In genomic region chr22:46278656-46279645, GRCh38 we compare ENCODE assay signal across 22 cellular contexts. TPM values are rescaled to one million over a fixed set of nuclear protein-coding genes. Genes with fewer than 3 reads are reported as not detected.
DNase-seq lines count a peak whose midpoint lies in the region; ATAC-seq and TF ChIP-seq lines count a peak whose summit lies in the region.
"Had no signal": no experiment of that assay in that cellular context is flagged by ENCODE, and none has a peak within 500 bp of the region (broad histone marks: within the 10 kb centered on the region; RNA-seq: fewer than 3 reads in every experiment).

No MANE protein-coding gene starts in this region.

- H3K14ac ChIP-seq in mesenchymal stem cell (ENCODE audit: low read length in 2 of 2), result no peak overlapping the region

- intact Hi-C loops in psoas muscle (cut with DNase I), result no loop called here

- peak overlapping the region in 2 of 3 donors; percentile 53 to 59 for H3K27ac Mint-ChIP-seq in IgD-negative memory B cell
- peak overlapping the region; percentile 22 for H3K27ac Mint-ChIP-seq in central memory CD8-positive, alpha-beta T cell (ENCODE audit: low read depth)
- H3K27ac Mint-ChIP-seq: CD4-positive, CD25-positive, alpha-beta regulatory T cell had no signal

- no peak overlapping the region for H2BK12ac ChIP-seq in mesenchymal stem cell (ENCODE audit: low read length in 2 of 2)

- no peak overlapping the region for H2BK15ac ChIP-seq in mesenchymal stem cell (ENCODE audit: low read depth, poor library complexity, severe bottlenecking)

- peak overlapping the region; percentile 21 for H4K91ac ChIP-seq in mesenchymal stem cell (ENCODE audit: low read length)

- H3K36me3 ChIP-seq in mesenchymal stem cell (ENCODE audit: control insufficient read depth in 1 of 2, insufficient read depth in 2 of 2, low read depth in 1 of 2, low read length in 2 of 2) (peaks cover 79 to 92% of the 10 kb centered on the region in 2 experiments), psoas muscle (ENCODE audit: insufficient read depth in 1 of 2, low read depth in 1 of 2) (peaks cover 3 to 91% of the 10 kb centered on the region in 2 donors)

- peaks cover 13% of the 10 kb centered on the region for H3K79me1 ChIP-seq in mesenchymal stem cell (replicated peaks; ENCODE audit: low read length, poor library complexity, severe bottlenecking)

- H3K9me3 ChIP-seq in mesenchymal stem cell (ENCODE audit: control insufficient read depth, low read length) (no peaks in the 10 kb centered on the region), psoas muscle (no peaks in the 10 kb centered on the region)
- H3K9me3 ChIP-seq: MG63, Peyer's patch had no signal

- H3K27ac ChIP-seq in mesenchymal stem cell (ENCODE audit: low read length, poor library complexity, severe bottlenecking), result no peak overlapping the region
- H3K27ac ChIP-seq in psoas muscle, result peak overlapping the region; percentile 83
- H3K27ac ChIP-seq: BLaER1 had no signal

- H2AK5ac ChIP-seq in mesenchymal stem cell (ENCODE audit: low read length, severe bottlenecking), result no peak overlapping the region

- no peak overlapping the region for H3K9ac ChIP-seq in mesenchymal stem cell (ENCODE audit: low read length)
- H3K9ac ChIP-seq: BLaER1 had no signal

- no peaks in the 10 kb centered on the region for H3K27me3 ChIP-seq in mesenchymal stem cell (ENCODE audit: control insufficient read depth in 1 of 2, insufficient read depth in 1 of 2, low read length in 2 of 2)
- no peaks in the 10 kb centered on the region for H3K27me3 ChIP-seq in psoas muscle (ENCODE audit: insufficient read depth in 3 of 3, low read length in 2 of 3)
- H3K27me3 ChIP-seq: BLaER1, MG63, Peyer's patch had no signal

- no peak overlapping the region for H4K8ac ChIP-seq in mesenchymal stem cell (ENCODE audit: low read length)

- H3K4me3 ChIP-seq in mesenchymal stem cell (ENCODE audit: insufficient read depth in 1 of 2, low read depth in 1 of 2, low read length in 2 of 2) (no peak overlapping the region), psoas muscle (no peak overlapping the region)
- H3K4me3 ChIP-seq: BLaER1, MG63, Peyer's patch had no signal

- H3K18ac ChIP-seq in mesenchymal stem cell (ENCODE audit: low read depth in 1 of 2, low read length in 2 of 2), result no peak overlapping the region

- H3K36me3 Mint-ChIP-seq in IgD-negative memory B cell, result peaks cover 17% of the 10 kb centered on the region
- peaks cover 28% of the 10 kb centered on the region for H3K36me3 Mint-ChIP-seq in central memory CD8-positive, alpha-beta T cell (ENCODE audit: insufficient read depth)

- no peak overlapping the region for H2AFZ ChIP-seq in mesenchymal stem cell (ENCODE audit: low read depth, low read length)

- peaks cover 11 to 20% (median 11%) of the 10 kb centered on the region in 3 donors for H3K4me1 Mint-ChIP-seq in IgD-negative memory B cell
- peaks cover 63% of the 10 kb centered on the region for H3K4me1 Mint-ChIP-seq in central memory CD8-positive, alpha-beta T cell

- WGBS in mesenchymal stem cell, result 95% methylated on average over 20 of the region's 22 CpGs
- 88 to 94% (median 90%) methylated on average over 22 of the region's 22 CpGs for WGBS in psoas muscle, 3 donors

- peak overlapping the region in 2 of 4 donors; percentile 54 to 68 for H3K4me3 Mint-ChIP-seq in IgD-negative memory B cell
- no peak overlapping the region for H3K4me3 Mint-ChIP-seq in central memory CD8-positive, alpha-beta T cell
- H3K4me3 Mint-ChIP-seq: CD4-positive, CD25-positive, alpha-beta regulatory T cell had no signal

- no peak overlapping the region for H3K23ac ChIP-seq in mesenchymal stem cell (ENCODE audit: low read length in 2 of 2)

- no peak overlapping the region for H2BK5ac ChIP-seq in mesenchymal stem cell (ENCODE audit: low read depth, low read length, poor library complexity, severe bottlenecking)

- H3K27me3 Mint-ChIP-seq in IgD-negative memory B cell, result no peaks in the 10 kb centered on the region
- H3K27me3 Mint-ChIP-seq in central memory CD8-positive, alpha-beta T cell, result no peaks in the 10 kb centered on the region
- H3K27me3 Mint-ChIP-seq: CD4-positive, CD25-positive, alpha-beta regulatory T cell had no signal

- no peak for DNase-seq in central memory CD8-positive, alpha-beta T cell (ENCODE audit: low spot score in 2 of 2)
- no peak for DNase-seq in mesenchymal stem cell
- peak in 1 of 2 donors; percentile 36 for DNase-seq in psoas muscle
- DNase-seq in NCI-H2029 treated with DMSO at 0.1 percent for 48 hours (lab: John Stamatoyannopoulos, UW), result no peak
- no peak for DNase-seq in superior temporal gyrus (ENCODE audit: extremely low spot score)
- DNase-seq: CD4-positive, CD25-positive, alpha-beta regulatory T cell; DMS153; DND-41; KG1; MG63; NCI-H1105 treated with DMSO at 0.1 percent for 48 hours; NCI-H2081; NCI-H2227 treated with DMSO at 0.1 percent for 48 hours; NCI-H526 treated with DMSO at 0.1 percent for 48 hours; OCI-M1; SHP77 treated with DMSO at 0.1 percent for 48 hours had no signal

- ATAC-seq in central memory CD8-positive, alpha-beta T cell (replicated peaks; ENCODE audit: extremely low read depth, poor library complexity, severe bottlenecking), result no peak
- ATAC-seq in psoas muscle, result no peak
- no peak for ATAC-seq in HG02885 (IDR thresholded peaks at IDR 0.05; ENCODE audit: poor library complexity, unreplicated experiment)

- no peak overlapping the region for H3K4me2 ChIP-seq in mesenchymal stem cell (ENCODE audit: low read length, poor library complexity, severe bottlenecking)
- H3K4me2 ChIP-seq: BLaER1 had no signal

- H3K4ac ChIP-seq in mesenchymal stem cell (ENCODE audit: low read depth in 1 of 2, low read length in 2 of 2), result no peak overlapping the region

- no peak for TF ChIP-seq CTCF in psoas muscle (IDR thresholded peaks at IDR 0.05)

- no peaks in the 10 kb centered on the region for H3K4me1 ChIP-seq in mesenchymal stem cell (ENCODE audit: control insufficient read depth, insufficient read depth, low read depth, low read length)
- H3K4me1 ChIP-seq in psoas muscle, result peaks cover 19% of the 10 kb centered on the region

- no peaks in the 10 kb centered on the region for H3K9me3 Mint-ChIP-seq in IgD-negative memory B cell
- H3K9me3 Mint-ChIP-seq in central memory CD8-positive, alpha-beta T cell, result no peaks in the 10 kb centered on the region

- H2BK120ac ChIP-seq in mesenchymal stem cell (ENCODE audit: low read depth, low read length), result no peak overlapping the region

RNA-seq across cellular contexts. Expression of gene TTC38, which starts 11.1 kb away (rescaled TPM):
- polyA plus RNA-seq in IgD-negative memory B cell, result 7.8 TPM
- 14.3 TPM for polyA plus RNA-seq in mesenchymal stem cell (2013, experiment 1 of 2)
- polyA plus RNA-seq in mesenchymal stem cell (2013, experiment 2 of 2), result 14.1 TPM
- total RNA-seq in psoas muscle, result 10 to 100 TPM; 11.3 to 19.5 (median 14.9) TPM
- polyA plus RNA-seq in psoas muscle, result 10 to 100 TPM in 2 of 3 donors, 1 to 10 TPM in 1; 9.9 to 15.0 (median 13.4) TPM

RNA-seq across cellular contexts. Expression of gene PKDREJ, which starts 15.8 kb away (rescaled TPM):
- polyA plus RNA-seq in IgD-negative memory B cell (not detected), psoas muscle (under 1 TPM in 2 of 3 donors, not detected in 1; under 0.01 to 0.03 TPM)
- polyA plus RNA-seq in mesenchymal stem cell (2013, experiment 1 of 2), result under 0.01 TPM
- polyA plus RNA-seq in mesenchymal stem cell (2013, experiment 2 of 2), result under 0.01 TPM
- not detected for total RNA-seq in psoas muscle
- total RNA-seq: A172; CD4-positive, CD25-positive, alpha-beta regulatory T cell; NCI-H460 had no signal

RNA-seq across cellular contexts. Expression of gene GTSE1, which starts 17.7 kb away (rescaled TPM):
- not detected for polyA plus RNA-seq in IgD-negative memory B cell
- polyA plus RNA-seq in mesenchymal stem cell (2013, experiment 1 of 2), result 3.9 TPM
- 3.8 TPM for polyA plus RNA-seq in mesenchymal stem cell (2013, experiment 2 of 2)
- under 1 TPM in 3 of 4 donors, not detected in 1; 0.15 to 0.47 (median 0.29) TPM for total RNA-seq in psoas muscle
- under 1 TPM; 0.04 to 0.18 (median 0.13) TPM for polyA plus RNA-seq in psoas muscle

RNA-seq across cellular contexts. Expression of gene CDPF1, which starts 28.9 kb away (rescaled TPM):
- 13.2 TPM for polyA plus RNA-seq in IgD-negative memory B cell
- 9.7 TPM for polyA plus RNA-seq in mesenchymal stem cell (2013, experiment 1 of 2)
- polyA plus RNA-seq in mesenchymal stem cell (2013, experiment 2 of 2), result 9.2 TPM
- total RNA-seq in psoas muscle, result 1 to 10 TPM; 5.3 to 9.1 (median 8.8) TPM
- 10 to 100 TPM; 11.2 to 17.8 (median 14.3) TPM for polyA plus RNA-seq in psoas muscle

RNA-seq across cellular contexts. Expression of gene TRMU, which starts 56.6 kb away (rescaled TPM):
- polyA plus RNA-seq in IgD-negative memory B cell, result 22.1 TPM
- polyA plus RNA-seq in mesenchymal stem cell (2013, experiment 1 of 2), result 15.7 TPM
- 15.2 TPM for polyA plus RNA-seq in mesenchymal stem cell (2013, experiment 2 of 2)
- 10 to 100 TPM in 3 of 4 donors, 1 to 10 TPM in 1; 9.6 to 20.3 (median 16.5) TPM for total RNA-seq in psoas muscle
- polyA plus RNA-seq in psoas muscle, result 10 to 100 TPM; 12.8 to 37.1 (median 24.9) TPM
